10 cellular contexts compared by ENCODE assay signal in the genomic region with DNA sequence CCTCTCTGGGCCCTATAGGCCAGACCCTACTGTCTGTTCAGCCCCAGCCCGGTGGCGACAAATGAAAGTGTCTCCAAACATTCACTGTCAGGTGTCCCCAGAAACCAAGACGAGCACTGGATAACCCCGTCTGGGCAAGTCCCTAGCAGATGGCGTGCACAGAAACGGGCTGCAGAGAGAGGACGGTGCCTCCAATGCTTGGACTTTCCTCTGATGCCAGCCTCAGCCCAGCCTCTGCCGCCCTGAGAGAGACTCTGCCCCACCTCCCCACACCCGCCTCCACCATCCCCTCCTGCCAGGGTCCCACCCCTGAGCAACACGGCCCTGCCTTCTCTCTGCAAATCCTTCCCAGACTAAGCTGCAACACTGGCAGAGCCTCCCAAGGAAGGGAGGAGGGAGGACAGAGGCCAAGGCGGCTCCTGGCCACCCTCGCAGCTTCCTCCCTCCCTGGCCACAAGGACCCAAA.
DNase-seq lines count a peak whose midpoint lies in the region; ATAC-seq and TF ChIP-seq lines count a peak whose summit lies in the region.
"Had no signal": no experiment of that assay in that cellular context is flagged by ENCODE, and none has a peak within 500 bp of the region (broad histone marks: within the 10 kb centered on the region; RNA-seq: fewer than 3 reads in every experiment).

No MANE protein-coding gene starts in this region.

- peak; percentile 6 to 7 for ATAC-seq in activated CD4-positive, CD25-positive, alpha-beta regulatory T cell treated with anti-CD3 and anti-CD28 coated beads, Interleukin-2, amount 50 U/mL, for 24 hours
- ATAC-seq in stimulated activated naive B cell treated with anti-CD40 and anti-IgM and Interleukin-4, amounts not matched to agents 10 μg/mL and 1 μg/mL and 100 μg/mL, for 72 hours (replicated peaks) = peak; percentile 35 to 46
- ATAC-seq in HG03280 (IDR thresholded peaks at IDR 0.05; ENCODE audit: unreplicated experiment) (no peak), GM19023 (IDR thresholded peaks at IDR 0.05; ENCODE audit: unreplicated experiment) (no peak)

- H3K36me3 Mint-ChIP-seq in stimulated activated naive B cell treated with anti-CD40 and anti-IgM and Interleukin-4, amounts not matched to agents 10 μg/mL and 1 μg/mL and 100 μg/mL, for 72 hours = no peaks in the 10 kb centered on the region

- H3K27me3 ChIP-seq in effector memory CD4-positive, alpha-beta T cell (replicated peaks; ENCODE audit: control insufficient read depth, insufficient read depth, low read length, poor library complexity, severe bottlenecking) = no peaks in the 10 kb centered on the region
- no peaks in the 10 kb centered on the region for H3K27me3 ChIP-seq in brain microvascular endothelial cell (replicated peaks)
- H3K27me3 ChIP-seq: BE2C had no signal

- H3K4me1 Mint-ChIP-seq in stimulated activated naive B cell treated with anti-CD40 and anti-IgM and Interleukin-4, amounts not matched to agents 10 μg/mL and 1 μg/mL and 100 μg/mL, for 72 hours = peaks cover 49 to 65% of the 10 kb centered on the region in 2 donors

- no peak for TF ChIP-seq CTCF in brain microvascular endothelial cell (IDR thresholded peaks at IDR 0.05; ENCODE audit: low read depth, low read length, missing control alignments)

- in situ Hi-C loops in brain microvascular endothelial cell (cut with HindIII; ENCODE audit: low pct_ligation_motif_present, low sequenced_read_pairs) = no loop called here

- no peaks in the 10 kb centered on the region for H3K9me3 ChIP-seq in effector memory CD4-positive, alpha-beta T cell (ENCODE audit: control insufficient read depth, low read length)
- H3K9me3 ChIP-seq: BE2C had no signal

- no peak for DNase-seq in activated CD4-positive, CD25-positive, alpha-beta regulatory T cell treated with anti-CD3 and anti-CD28 coated beads, Interleukin-2, amount 50 U/mL, for 72 hours
- peak; percentile 25 for DNase-seq in NCI-H69 (lab: John Stamatoyannopoulos, UW)
- no peak for DNase-seq in effector memory CD4-positive, alpha-beta T cell
- DNase-seq in stimulated activated naive B cell treated with anti-CD40 and anti-IgM and Interleukin-4, amounts not matched to agents 10 μg/mL and 1 μg/mL and 100 μg/mL, for 72 hours = peak; percentile 58
- no peak for DNase-seq in brain microvascular endothelial cell
- DNase-seq: BE2C had no signal

- peak overlapping the region; percentile 64 to 70 for H3K4me3 Mint-ChIP-seq in stimulated activated naive B cell treated with anti-CD40 and anti-IgM and Interleukin-4, amounts not matched to agents 10 μg/mL and 1 μg/mL and 100 μg/mL, for 72 hours

- peak overlapping the region; percentile 88 for H3K27ac ChIP-seq in effector memory CD4-positive, alpha-beta T cell (ENCODE audit: insufficient read depth, low read length, poor library complexity, severe bottlenecking)
- no peak overlapping the region for H3K27ac ChIP-seq in brain microvascular endothelial cell
- H3K27ac ChIP-seq: cardiac muscle cell had no signal

- H3K27me3 Mint-ChIP-seq in stimulated activated naive B cell treated with anti-CD40 and anti-IgM and Interleukin-4, amounts not matched to agents 10 μg/mL and 1 μg/mL and 100 μg/mL, for 72 hours = no peaks in the 10 kb centered on the region

- H3K4me1 ChIP-seq in effector memory CD4-positive, alpha-beta T cell (ENCODE audit: control insufficient read depth, insufficient read depth, low read length, poor library complexity, severe bottlenecking) = peaks cover 60% of the 10 kb centered on the region

- no peaks in the 10 kb centered on the region for H3K9me3 Mint-ChIP-seq in stimulated activated naive B cell treated with anti-CD40 and anti-IgM and Interleukin-4, amounts not matched to agents 10 μg/mL and 1 μg/mL and 100 μg/mL, for 72 hours

- H3K36me3 ChIP-seq in effector memory CD4-positive, alpha-beta T cell (ENCODE audit: control insufficient read depth, insufficient read depth, low read length) = no peaks in the 10 kb centered on the region
- no peaks in the 10 kb centered on the region for H3K36me3 ChIP-seq in brain microvascular endothelial cell (replicated peaks)
- H3K36me3 ChIP-seq: BE2C, cardiac muscle cell had no signal

- H3K4me3 ChIP-seq in effector memory CD4-positive, alpha-beta T cell (ENCODE audit: insufficient read depth, low read depth, low read length, poor library complexity, severe bottlenecking) = peak overlapping the region; percentile 45
- H3K4me3 ChIP-seq in brain microvascular endothelial cell (ENCODE audit: low read depth, low read length) = no peak overlapping the region
- H3K4me3 ChIP-seq: cardiac muscle cell had no signal

- peak overlapping the region; percentile 98 for H3K27ac Mint-ChIP-seq in stimulated activated naive B cell treated with anti-CD40 and anti-IgM and Interleukin-4, amounts not matched to agents 10 μg/mL and 1 μg/mL and 100 μg/mL, for 72 hours

Comparison
In these comparisons a context has a peak if more than half of its experiments do, and no peak if none do; other contexts are left out.
1. ATAC-seq: peak in activated CD4-positive, CD25-positive, alpha-beta regulatory T cell treated with anti-CD3 and anti-CD28 coated beads, Interleukin-2, amount 50 U/mL, for 24 hours (2 of 2) and stimulated activated naive B cell treated with anti-CD40 and anti-IgM and Interleukin-4, amounts not matched to agents 10 μg/mL and 1 μg/mL and 100 μg/mL, for 72 hours (2 of 2); none in HG03280 (single experiment) and GM19023 (single experiment).
2. DNase-seq: peak in NCI-H69 (single experiment) and stimulated activated naive B cell treated with anti-CD40 and anti-IgM and Interleukin-4, amounts not matched to agents 10 μg/mL and 1 μg/mL and 100 μg/mL, for 72 hours (single experiment); none in activated CD4-positive, CD25-positive, alpha-beta regulatory T cell treated with anti-CD3 and anti-CD28 coated beads, Interleukin-2, amount 50 U/mL, for 72 hours (single experiment), effector memory CD4-positive, alpha-beta T cell (0 of 3) and brain microvascular endothelial cell (single experiment).